In genomic region chr7:542935-543789, GRCh38 we compare ENCODE assay signal across 8 cellular contexts. TPM values are rescaled to one million over a fixed set of nuclear protein-coding genes. Genes with fewer than 3 reads are reported as not detected.
DNase-seq lines count a peak whose midpoint lies in the region; ATAC-seq and TF ChIP-seq lines count a peak whose summit lies in the region.
"Had no signal": no experiment of that assay in that cellular context is flagged by ENCODE, and none has a peak within 500 bp of the region (broad histone marks: within the 10 kb centered on the region; RNA-seq: fewer than 3 reads in every experiment).

No MANE protein-coding gene starts in this region.

- H3K36me3 ChIP-seq in Panc1 (ENCODE audit: control insufficient read depth, insufficient read depth, low read length) (no peaks in the 10 kb centered on the region), psoas muscle (ENCODE audit: insufficient read depth in 1 of 2, low read depth in 1 of 2) (no peaks in the 10 kb centered on the region), prostate gland (no peaks in the 10 kb centered on the region)

- no TSS peak for BruUV-seq in Panc1 (replicated peaks; lab: Mats Ljungman, UMichigan)

- TF ChIP-seq CTCF in Panc1 (IDR thresholded peaks at IDR 0.05) (no peak), fibroblast of mammary gland (conservative IDR thresholded peaks at IDR 0.05; ENCODE audit: control insufficient read depth, insufficient read depth, low read depth, low read length) (no peak), psoas muscle (IDR thresholded peaks at IDR 0.05) (no peak), prostate gland (IDR thresholded peaks at IDR 0.05) (no peak)

- TF ChIP-seq POLR2A in prostate gland (IDR thresholded peaks at IDR 0.05), result no peak

- DNase-seq in GM04503 (ENCODE audit: low read depth) (peak; percentile 89), Panc1 (ENCODE audit: low read depth, low spot score) (peak; percentile 64), fibroblast of mammary gland (ENCODE audit: low read depth) (peak; percentile 96), psoas muscle (peak in 1 of 2 donors; percentile 62), prostate gland (ENCODE audit: low spot score) (no peak)
- DNase-seq: NCI-H2081 treated with DMSO at 0.1 percent for 48 hours had no signal

- in situ Hi-C loops in Panc1 (cut with HindIII; ENCODE audit: low pct_unique_long_range_greater_than_20kb, low sequenced_read_pairs), result no loop called here

- WGBS in psoas muscle, 3 donors, result 41 to 53% (median 47%) methylated on average over 28 to 29 of the region's 29 CpGs
- WGBS in prostate gland, result 77% methylated on average over 27 of the region's 29 CpGs

- H3K9me3 ChIP-seq in Panc1 (ENCODE audit: control insufficient read depth, insufficient read depth, low read depth, low read length) (no peaks in the 10 kb centered on the region), psoas muscle (no peaks in the 10 kb centered on the region), prostate gland (no peaks in the 10 kb centered on the region)

- H3K27ac ChIP-seq in Panc1 (ENCODE audit: low read length), result peak overlapping the region; percentile 78
- no peak overlapping the region for H3K27ac ChIP-seq in psoas muscle
- H3K27ac ChIP-seq in prostate gland, result no peak overlapping the region

- H3K27me3 ChIP-seq in Panc1 (ENCODE audit: control insufficient read depth, insufficient read depth, low read length), result no peaks in the 10 kb centered on the region
- peaks cover 0 to 9% (median 0%) of the 10 kb centered on the region in 3 donors for H3K27me3 ChIP-seq in psoas muscle (ENCODE audit: insufficient read depth in 3 of 3, low read length in 2 of 3)
- H3K27me3 ChIP-seq in prostate gland (replicated peaks; ENCODE audit: insufficient read depth), result no peaks in the 10 kb centered on the region

- POLR2A ChIA-PET in Panc1 (lab: Charles Lee), result no interaction called here

- CTCF ChIA-PET in Panc1 (lab: Charles Lee), result no interaction called here

- peaks cover 33% of the 10 kb centered on the region for H3K4me1 ChIP-seq in Panc1 (ENCODE audit: control insufficient read depth, insufficient read depth, low read length)
- H3K4me1 ChIP-seq in psoas muscle, result no peaks in the 10 kb centered on the region
- peaks cover 8% of the 10 kb centered on the region for H3K4me1 ChIP-seq in prostate gland (replicated peaks)

- intact Hi-C loops in Panc1 (cut with micrococcal nuclease; ENCODE audit: unreplicated experiment), result no loop called here
- intact Hi-C loops in psoas muscle (cut with DNase I), result loop anchor here in 1 of 2 donors (5.0 kb wide), 1 partner anchor 59 kb away; no protein-coding TSS in a partner anchor
- intact Hi-C loops in prostate gland (cut with DNase I), result no loop called here

- no peak overlapping the region for H3K4me3 ChIP-seq in Panc1 (ENCODE audit: low read depth in 2 of 2, low read length in 2 of 2)
- no peak overlapping the region for H3K4me3 ChIP-seq in fibroblast of mammary gland (ENCODE audit: control insufficient read depth, low read depth, low read length)
- no peak overlapping the region for H3K4me3 ChIP-seq in psoas muscle
- no peak overlapping the region for H3K4me3 ChIP-seq in prostate gland

- peak; percentile 57 for ATAC-seq in Panc1
- peak in 3 of 4 donors; percentile 21 to 43 (median 34) for ATAC-seq in psoas muscle
- no peak for ATAC-seq in HG03139 (IDR thresholded peaks at IDR 0.05; ENCODE audit: unreplicated experiment)
- ATAC-seq in GM21423 (IDR thresholded peaks at IDR 0.05; ENCODE audit: unreplicated experiment), result no peak

RNA-seq across cellular contexts. Expression of gene PDGFA, which starts 23.5 kb away (rescaled TPM):
- 18.5 TPM for total RNA-seq in Panc1 (2021; ENCODE audit: unreplicated experiment)
- polyA plus RNA-seq in Panc1 (2012; ENCODE audit: insufficient read length), result 18.1 TPM
- total RNA-seq in psoas muscle, result 10 to 100 TPM; 13.9 to 30.4 (median 19.2) TPM
- polyA plus RNA-seq in psoas muscle, result 10 to 100 TPM in 2 of 3 donors, 1 to 10 TPM in 1; 9.1 to 24.4 (median 15.3) TPM
- total RNA-seq in prostate gland, result 10 to 100 TPM; 40.4 to 75.0 TPM

Comparison
In these comparisons a context has a peak if more than half of its experiments do, and no peak if none do; other contexts are left out.
1. ATAC-seq: peak in Panc1 (single experiment) and psoas muscle (3 of 4); none in HG03139 (single experiment) and GM21423 (single experiment).